Comparison of ENCODE assay signal across 12 cellular contexts in genomic region chr9:95089257-95089873, GRCh38.
DNase-seq lines count a peak whose midpoint lies in the region; ATAC-seq, FAIRE-seq and TF ChIP-seq lines count a peak whose summit lies in the region.
"Had no signal": no experiment of that assay in that cellular context is flagged by ENCODE, and none has a peak within 500 bp of the region (broad histone marks: within the 10 kb centered on the region; RNA-seq: fewer than 3 reads in every experiment).

No MANE protein-coding gene starts in this region.

- no peaks in the 10 kb centered on the region for H3K79me2 ChIP-seq in OCI-LY3 (ENCODE audit: low read length)

- H3K9me3 ChIP-seq in OCI-LY3 (ENCODE audit: insufficient read depth, low read length), result no peaks in the 10 kb centered on the region

- no peak for ATAC-seq in GM18498 (IDR thresholded peaks at IDR 0.05; ENCODE audit: unreplicated experiment)
- ATAC-seq: stimulated activated effector memory CD8-positive, alpha-beta T cell treated with anti-CD3 and anti-CD28 coated beads, Interleukin-12 subunit alpha, Interleukin-12 subunit beta, amount 100 ng/mL, for 72 hours had no signal

- no peak for FAIRE-seq in frontal cortex (lab: Jason Lieb, UNC)

- H3K27ac ChIP-seq in OCI-LY3 (ENCODE audit: low read length), result no peak overlapping the region
- H3K27ac ChIP-seq in cingulate gyrus (ENCODE audit: low read depth, low read length), result peak overlapping the region; percentile 50
- H3K27ac ChIP-seq in temporal lobe (ENCODE audit: low read depth, low read length), result peak overlapping the region; percentile 87
- H3K27ac ChIP-seq: HL-60, VCaP had no signal

- peak; percentile 34 for DNase-seq in myocyte (ENCODE audit: low read depth)
- no peak for DNase-seq in frontal cortex (ENCODE audit: low spot score in 2 of 2)
- DNase-seq in OCI-M1 (lab: John Stamatoyannopoulos, UW), result no peak
- DNase-seq: MM.1S, naive B cell had no signal

- TF ChIP-seq CTCF in OCI-LY3 (IDR thresholded peaks at IDR 0.05; ENCODE audit: low read depth, low read length), result no peak

- H4K20me1 ChIP-seq in OCI-LY3 (ENCODE audit: insufficient read depth, low read length), result no peaks in the 10 kb centered on the region

- no peak overlapping the region for H2AFZ ChIP-seq in OCI-LY3 (ENCODE audit: low read depth, low read length)

- peaks cover 16% of the 10 kb centered on the region for H3K4me1 ChIP-seq in OCI-LY3 (ENCODE audit: low read length)

- H3K36me3 ChIP-seq in OCI-LY3 (replicated peaks; ENCODE audit: low read depth, low read length), result no peaks in the 10 kb centered on the region

- no peak overlapping the region for H3K4me3 ChIP-seq in OCI-LY3 (ENCODE audit: low read length)

- no peak overlapping the region for H3K9ac ChIP-seq in OCI-LY3 (ENCODE audit: low read length)

- H3K4me2 ChIP-seq in OCI-LY3 (ENCODE audit: low read length), result peak overlapping the region; percentile 29

- no peaks in the 10 kb centered on the region for H3K27me3 ChIP-seq in OCI-LY3 (ENCODE audit: low read depth, low read length)
